ENCODE assay signal across 9 cellular contexts in genomic region chr2:39779926-39780325, GRCh38. TPM values are rescaled to one million over a fixed set of nuclear protein-coding genes. Genes with fewer than 3 reads are reported as not detected.
A peak's percentile ranks its signal among the peaks of the same experiment; 100 is the strongest.
DNase-seq lines count a peak whose midpoint lies in the region; ATAC-seq and TF ChIP-seq lines count a peak whose summit lies in the region.
"Had no signal": no experiment of that assay in that cellular context is flagged by ENCODE, and none has a peak within 500 bp of the region (broad histone marks: within the 10 kb centered on the region; RNA-seq: fewer than 3 reads in every experiment).

No MANE protein-coding gene starts in this region.

- ATAC-seq in activated CD8-positive, alpha-beta T cell treated with anti-CD3 and anti-CD28 coated beads for 36 hours = no peak
- no peak for ATAC-seq in GM21381 (IDR thresholded peaks at IDR 0.05; ENCODE audit: unreplicated experiment)

- no peak for DNase-seq in activated CD4-positive, alpha-beta T cell treated with anti-CD3 and anti-CD28 coated beads, Interleukin-2, amount 10 ng/mL, durations not matched to agents 24 days and 14 days
- DNase-seq in activated CD4-positive, alpha-beta T cell treated with anti-CD3 and anti-CD28 coated beads, Interleukin-2, amount 50 U/mL, for 1 hour = no peak
- no peak for DNase-seq in activated CD8-positive, alpha-beta T cell treated with anti-CD3 and anti-CD28 coated beads for 36 hours
- DNase-seq in left kidney (ENCODE audit: low read depth, low spot score) (peak; percentile 69), D341Med (ENCODE audit: low spot score) (no peak)
- DNase-seq in activated CD8-positive, alpha-beta memory T cell treated with anti-CD3 and anti-CD28 coated beads for 24 hours = no peak
- DNase-seq: pancreas had no signal

- intact Hi-C loops in activated CD4-positive, alpha-beta T cell treated with anti-CD3 and anti-CD28 coated beads, Interleukin-2, amount 10 ng/mL, durations not matched to agents 24 days and 14 days (cut with micrococcal nuclease) = loop anchor here (2.0 to 5.0 kb wide), 2 partner anchors 343 to 403 kb away; partner anchors contain the start of gene MAP4K3
- intact Hi-C loops in activated CD8-positive, alpha-beta T cell treated with anti-CD3 and anti-CD28 coated beads for 36 hours (cut with micrococcal nuclease) = no loop called here

- peaks cover 37% of the 10 kb centered on the region for H3K4me1 Mint-ChIP-seq in activated CD4-positive, alpha-beta T cell treated with anti-CD3 and anti-CD28 coated beads, Interleukin-2, amount 10 ng/mL, durations not matched to agents 24 days and 14 days
- H3K4me1 Mint-ChIP-seq in activated CD8-positive, alpha-beta T cell treated with anti-CD3 and anti-CD28 coated beads for 36 hours (ENCODE audit: low read depth) = peaks cover 48% of the 10 kb centered on the region

- H3K4me3 ChIP-seq in subcutaneous abdominal adipose tissue (ENCODE audit: low read depth in 1 of 5, low read length in 5 of 5) = peak overlapping the region; percentile 61 to 94 (median 94)

- no peak for TF ChIP-seq CTCF in activated CD8-positive, alpha-beta T cell treated with anti-CD3 and anti-CD28 coated beads for 36 hours (IDR thresholded peaks at IDR 0.05)

- no peaks in the 10 kb centered on the region for H3K9me3 ChIP-seq in subcutaneous abdominal adipose tissue (ENCODE audit: control insufficient read depth in 5 of 5, low read length in 5 of 5)
- H3K9me3 ChIP-seq: pancreas had no signal

- H3K27me3 ChIP-seq in subcutaneous abdominal adipose tissue (ENCODE audit: control insufficient read depth in 5 of 5, insufficient read depth in 4 of 5, low read length in 5 of 5) = no peaks in the 10 kb centered on the region
- H3K27me3 ChIP-seq: pancreas had no signal

- POLR2A ChIA-PET in activated CD8-positive, alpha-beta T cell treated with anti-CD3 and anti-CD28 coated beads for 36 hours (lab: Charles Lee) = no interaction called here

- CTCF ChIA-PET in activated CD8-positive, alpha-beta T cell treated with anti-CD3 and anti-CD28 coated beads for 36 hours (lab: Charles Lee) = no interaction called here

- peak overlapping the region; percentile 93 for H3K4me3 Mint-ChIP-seq in activated CD4-positive, alpha-beta T cell treated with anti-CD3 and anti-CD28 coated beads, Interleukin-2, amount 10 ng/mL, durations not matched to agents 24 days and 14 days
- H3K4me3 Mint-ChIP-seq in activated CD8-positive, alpha-beta T cell treated with anti-CD3 and anti-CD28 coated beads for 36 hours = peak overlapping the region; percentile 96

- no peak overlapping the region for H3K27ac ChIP-seq in subcutaneous abdominal adipose tissue (ENCODE audit: low read depth, low read length)

- H3K9me3 Mint-ChIP-seq in activated CD4-positive, alpha-beta T cell treated with anti-CD3 and anti-CD28 coated beads, Interleukin-2, amount 10 ng/mL, durations not matched to agents 24 days and 14 days = no peaks in the 10 kb centered on the region
- no peaks in the 10 kb centered on the region for H3K9me3 Mint-ChIP-seq in activated CD8-positive, alpha-beta T cell treated with anti-CD3 and anti-CD28 coated beads for 36 hours

- peak overlapping the region; percentile 85 for H3K27ac Mint-ChIP-seq in activated CD4-positive, alpha-beta T cell treated with anti-CD3 and anti-CD28 coated beads, Interleukin-2, amount 10 ng/mL, durations not matched to agents 24 days and 14 days
- H3K27ac Mint-ChIP-seq in activated CD8-positive, alpha-beta T cell treated with anti-CD3 and anti-CD28 coated beads for 36 hours = peak overlapping the region; percentile 80

- peaks cover 21% of the 10 kb centered on the region for H3K36me3 Mint-ChIP-seq in activated CD4-positive, alpha-beta T cell treated with anti-CD3 and anti-CD28 coated beads, Interleukin-2, amount 10 ng/mL, durations not matched to agents 24 days and 14 days (ENCODE audit: low read depth)
- H3K36me3 Mint-ChIP-seq in activated CD8-positive, alpha-beta T cell treated with anti-CD3 and anti-CD28 coated beads for 36 hours (ENCODE audit: low read depth) = peaks cover 26% of the 10 kb centered on the region

- H3K9ac ChIP-seq in subcutaneous abdominal adipose tissue (ENCODE audit: low read length in 5 of 5) = peak overlapping the region in 1 of 5 donors; percentile 99

- H3K27me3 Mint-ChIP-seq in activated CD4-positive, alpha-beta T cell treated with anti-CD3 and anti-CD28 coated beads, Interleukin-2, amount 10 ng/mL, durations not matched to agents 24 days and 14 days = peaks cover 4% of the 10 kb centered on the region
- H3K27me3 Mint-ChIP-seq in activated CD8-positive, alpha-beta T cell treated with anti-CD3 and anti-CD28 coated beads for 36 hours = no peaks in the 10 kb centered on the region

- peaks cover 0 to 35% (median 30%) of the 10 kb centered on the region in 5 donors for H3K4me1 ChIP-seq in subcutaneous abdominal adipose tissue (ENCODE audit: control insufficient read depth in 5 of 5, insufficient read depth in 5 of 5, low read length in 5 of 5)

- no peaks in the 10 kb centered on the region for H3K36me3 ChIP-seq in subcutaneous abdominal adipose tissue (ENCODE audit: control insufficient read depth in 5 of 5, insufficient read depth in 5 of 5, low read length in 5 of 5)
- H3K36me3 ChIP-seq: pancreas had no signal

RNA-seq across cellular contexts. Expression of gene THUMPD2, which starts 0.9 kb away (rescaled TPM):
- 19.2 and 20.5 TPM in 2 replicates for total RNA-seq in activated CD4-positive, alpha-beta T cell treated with anti-CD3 and anti-CD28 coated beads, Interleukin-2, amount 10 ng/mL, durations not matched to agents 24 days and 14 days
- total RNA-seq in activated CD8-positive, alpha-beta T cell treated with anti-CD3 and anti-CD28 coated beads for 36 hours = 10 to 100 TPM; 16.9 to 18.1 TPM
